12 cellular contexts compared by ENCODE assay signal in genomic region chr2:157466764-157467163, GRCh38. TPM values are rescaled to one million over a fixed set of nuclear protein-coding genes. Genes with fewer than 3 reads are reported as not detected.
A peak's percentile ranks its signal among the peaks of the same experiment; 100 is the strongest.
DNase-seq lines count a peak whose midpoint lies in the region; ATAC-seq and TF ChIP-seq lines count a peak whose summit lies in the region.
"Had no signal": no experiment of that assay in that cellular context is flagged by ENCODE, and none has a peak within 500 bp of the region (broad histone marks: within the 10 kb centered on the region; RNA-seq: fewer than 3 reads in every experiment).

No MANE protein-coding gene starts in this region.

- H3K36me3 Mint-ChIP-seq in activated T-helper 2 cell treated with anti-CD3 and anti-CD28 coated beads, Interferon-gamma antibody, Interleukin-2, Interleukin-4, amounts not matched to agents 10 μg/mL and 5 μg/mL and 100 μg/mL, durations not matched to agents 14 hours and 24 hours and 36 hours (ENCODE audit: low read depth) = peaks cover 21% of the 10 kb centered on the region
- H3K36me3 Mint-ChIP-seq in mesothelial cell of epicardium = no peaks in the 10 kb centered on the region
- H3K36me3 Mint-ChIP-seq: immature natural killer cell had no signal

- ATAC-seq in GM18907 (IDR thresholded peaks at IDR 0.05; ENCODE audit: unreplicated experiment) (peak; percentile 45), HG03135 (IDR thresholded peaks at IDR 0.05; ENCODE audit: unreplicated experiment) (no peak)
- ATAC-seq: sciatic nerve had no signal

- H3K27me3 ChIP-seq in BLaER1 treated with 17β-estradiol and CSF1 and Interleukin-3, amounts not matched to agents 10 nM and 100 nM = no peaks in the 10 kb centered on the region
- no peaks in the 10 kb centered on the region for H3K27me3 ChIP-seq in osteoblast (ENCODE audit: insufficient read depth, low read length)

- in situ Hi-C loops in KBM-7 (cut with MboI; ENCODE audit: low pct_unique_long_range_greater_than_20kb, low sequenced_read_pairs) = no loop called here

- no peak for TF ChIP-seq CTCF in mesothelial cell of epicardium (IDR thresholded peaks at IDR 0.05; ENCODE audit: unreplicated experiment)
- TF ChIP-seq CTCF in osteoblast (IDR thresholded peaks at IDR 0.05; ENCODE audit: extremely low read depth, low read depth, low read length) = no peak

- peak overlapping the region; percentile 45 to 100 (median 95); a peak in 21 of 22 replicates for H3K27ac ChIP-seq in BLaER1 treated with 17β-estradiol and CSF1 and Interleukin-3, amounts not matched to agents 10 nM and 100 nM
- no peak overlapping the region for H3K27ac ChIP-seq in osteoblast (ENCODE audit: low read depth, low read length)

- peaks cover 35 to 93% (median 73%) of the 10 kb centered on the region in 10 experiments for H3K4me1 ChIP-seq in BLaER1 treated with 17β-estradiol and CSF1 and Interleukin-3, amounts not matched to agents 10 nM and 100 nM
- H3K4me1 ChIP-seq in osteoblast (ENCODE audit: insufficient read depth, low read length) = peaks cover 19% of the 10 kb centered on the region

- H3K4me1 Mint-ChIP-seq in activated T-helper 2 cell treated with anti-CD3 and anti-CD28 coated beads, Interferon-gamma antibody, Interleukin-2, Interleukin-4, amounts not matched to agents 10 μg/mL and 5 μg/mL and 100 μg/mL, durations not matched to agents 14 hours and 24 hours and 36 hours (ENCODE audit: low read depth) = peaks cover 91% of the 10 kb centered on the region
- H3K4me1 Mint-ChIP-seq in mesothelial cell of epicardium = no peaks in the 10 kb centered on the region

- no peaks in the 10 kb centered on the region for H4K20me1 ChIP-seq in BLaER1 treated with 17β-estradiol and CSF1 and Interleukin-3, amounts not matched to agents 10 nM and 100 nM
- no peaks in the 10 kb centered on the region for H4K20me1 ChIP-seq in osteoblast (ENCODE audit: insufficient read depth, low read length)

- peak overlapping the region; percentile 35 for H3K4me3 Mint-ChIP-seq in activated T-helper 2 cell treated with anti-CD3 and anti-CD28 coated beads, Interferon-gamma antibody, Interleukin-2, Interleukin-4, amounts not matched to agents 10 μg/mL and 5 μg/mL and 100 μg/mL, durations not matched to agents 14 hours and 24 hours and 36 hours (ENCODE audit: low read depth)
- H3K4me3 Mint-ChIP-seq in mesothelial cell of epicardium = no peak overlapping the region
- H3K4me3 Mint-ChIP-seq: HFFc6, immature natural killer cell had no signal

- H3K4me2 ChIP-seq in BLaER1 treated with 17β-estradiol and CSF1 and Interleukin-3, amounts not matched to agents 10 nM and 100 nM = peak overlapping the region in 8 of 11 experiments; percentile 24 to 89 (median 78); a peak in 15 of 22 replicates
- no peak overlapping the region for H3K4me2 ChIP-seq in osteoblast (ENCODE audit: insufficient read depth, low read length)

- H3K79me2 ChIP-seq in osteoblast (ENCODE audit: insufficient read depth, low read length) = no peaks in the 10 kb centered on the region

- H2AFZ ChIP-seq in osteoblast (ENCODE audit: low read length) = no peak overlapping the region

- peak overlapping the region; percentile 96 for H3K27ac Mint-ChIP-seq in activated T-helper 2 cell treated with anti-CD3 and anti-CD28 coated beads, Interferon-gamma antibody, Interleukin-2, Interleukin-4, amounts not matched to agents 10 μg/mL and 5 μg/mL and 100 μg/mL, durations not matched to agents 14 hours and 24 hours and 36 hours
- H3K27ac Mint-ChIP-seq in mesothelial cell of epicardium = no peak overlapping the region
- H3K27ac Mint-ChIP-seq: HFFc6 had no signal

- H3K9me3 Mint-ChIP-seq in activated T-helper 2 cell treated with anti-CD3 and anti-CD28 coated beads, Interferon-gamma antibody, Interleukin-2, Interleukin-4, amounts not matched to agents 10 μg/mL and 5 μg/mL and 100 μg/mL, durations not matched to agents 14 hours and 24 hours and 36 hours = peaks cover 12% of the 10 kb centered on the region
- H3K9me3 Mint-ChIP-seq in mesothelial cell of epicardium = no peaks in the 10 kb centered on the region
- H3K9me3 Mint-ChIP-seq: HFFc6, immature natural killer cell had no signal

- no peaks in the 10 kb centered on the region for H3K27me3 Mint-ChIP-seq in activated T-helper 2 cell treated with anti-CD3 and anti-CD28 coated beads, Interferon-gamma antibody, Interleukin-2, Interleukin-4, amounts not matched to agents 10 μg/mL and 5 μg/mL and 100 μg/mL, durations not matched to agents 14 hours and 24 hours and 36 hours (ENCODE audit: low read depth)
- H3K27me3 Mint-ChIP-seq in mesothelial cell of epicardium (ENCODE audit: low read depth) = peaks cover 1% of the 10 kb centered on the region

- H3K9ac ChIP-seq in BLaER1 treated with 17β-estradiol and CSF1 and Interleukin-3, amounts not matched to agents 10 nM and 100 nM = peak overlapping the region in 2 of 11 experiments; percentile 17 to 20; a peak in 4 of 22 replicates

- intact Hi-C loops in activated T-helper 2 cell treated with anti-CD3 and anti-CD28 coated beads, Interferon-gamma antibody, Interleukin-2, Interleukin-4, amounts not matched to agents 10 μg/mL and 5 μg/mL and 100 μg/mL, durations not matched to agents 14 hours and 24 hours and 36 hours (cut with micrococcal nuclease) = loop anchor here (5.0 kb wide), 1 partner anchor 1124 kb away; no protein-coding TSS in a partner anchor

- H3K36me3 ChIP-seq in BLaER1 treated with 17β-estradiol and CSF1 and Interleukin-3, amounts not matched to agents 10 nM and 100 nM = no peaks in the 10 kb centered on the region
- H3K36me3 ChIP-seq in osteoblast (ENCODE audit: insufficient read depth, low read length) = no peaks in the 10 kb centered on the region

- peaks cover 0 to 32% (median 4%) of the 10 kb centered on the region in 11 experiments; a peak in 10 of 22 replicates for H3K9me3 ChIP-seq in BLaER1 treated with 17β-estradiol and CSF1 and Interleukin-3, amounts not matched to agents 10 nM and 100 nM (replicated peaks in 1 of 11)
- H3K9me3 ChIP-seq in osteoblast (ENCODE audit: low read depth, low read length) = no peaks in the 10 kb centered on the region

- DNase-seq in KBM-7 (peak; percentile 19), AG08395 (ENCODE audit: low spot score) (no peak), mesothelial cell of epicardium (ENCODE audit: low spot score in 2 of 2, unreplicated experiment in 2 of 2) (no peak), osteoblast (ENCODE audit: insufficient read length, low spot score, missing footprints) (no peak)
- DNase-seq in activated T-helper 2 cell treated with anti-CD3 and anti-CD28 coated beads, Interferon-gamma antibody, Interleukin-2, Interleukin-4, amounts not matched to agents 10 μg/mL and 5 μg/mL and 100 μg/mL, durations not matched to agents 14 hours and 24 hours and 36 hours (ENCODE audit: low spot score) = no peak
- DNase-seq: HFFc6, immature natural killer cell, NCI-H526 treated with DMSO at 0.1 percent for 48 hours had no signal

- H3K4me3 ChIP-seq in BLaER1 treated with 17β-estradiol and CSF1 and Interleukin-3, amounts not matched to agents 10 nM and 100 nM = peak overlapping the region in 1 of 10 experiments; percentile 7; a peak in 1 of 20 replicates
- no peak overlapping the region for H3K4me3 ChIP-seq in osteoblast (ENCODE audit: insufficient read depth, low read length)

RNA-seq across cellular contexts. Expression of gene CYTIP, which starts 22.9 kb away (rescaled TPM):
- total RNA-seq in activated T-helper 2 cell treated with anti-CD3 and anti-CD28 coated beads, Interferon-gamma antibody, Interleukin-2, Interleukin-4, amounts not matched to agents 10 μg/mL and 5 μg/mL and 100 μg/mL, durations not matched to agents 14 hours and 24 hours and 36 hours = 199 and 206 TPM in 2 replicates
- 0.38 TPM in 1 of 3 replicates, not detected in the others for total RNA-seq in mesothelial cell of epicardium
- 1.2 and 1.4 TPM in 2 replicates for total RNA-seq in osteoblast
- total RNA-seq: HFFc6 had no signal

Comparison
In these comparisons a context has a peak if more than half of its experiments do, and no peak if none do; other contexts are left out.
1. RNA of gene CYTIP, which starts 22.9 kb away (total RNA-seq): 199 to 206 TPM in activated T-helper 2 cell treated with anti-CD3 and anti-CD28 coated beads, Interferon-gamma antibody, Interleukin-2, Interleukin-4, amounts not matched to agents 10 μg/mL and 5 μg/mL and 100 μg/mL, durations not matched to agents 14 hours and 24 hours and 36 hours; 1.2 to 1.4 TPM in osteoblast and 0.38 TPM in mesothelial cell of epicardium; every median in the first group is over 10 times any median in the second.